ENCODE assay signal across 1 cellular context in genomic region chr1:2229921-2230700, GRCh38.
TF ChIP-seq lines count a peak whose summit lies in the region.

No MANE protein-coding gene starts in this region.

TF ChIP-seq in GM12878, 131 proteins besides CTCF, POLR2A, EP300 and RAD21:
- TF ChIP-seq, protein P1, sequence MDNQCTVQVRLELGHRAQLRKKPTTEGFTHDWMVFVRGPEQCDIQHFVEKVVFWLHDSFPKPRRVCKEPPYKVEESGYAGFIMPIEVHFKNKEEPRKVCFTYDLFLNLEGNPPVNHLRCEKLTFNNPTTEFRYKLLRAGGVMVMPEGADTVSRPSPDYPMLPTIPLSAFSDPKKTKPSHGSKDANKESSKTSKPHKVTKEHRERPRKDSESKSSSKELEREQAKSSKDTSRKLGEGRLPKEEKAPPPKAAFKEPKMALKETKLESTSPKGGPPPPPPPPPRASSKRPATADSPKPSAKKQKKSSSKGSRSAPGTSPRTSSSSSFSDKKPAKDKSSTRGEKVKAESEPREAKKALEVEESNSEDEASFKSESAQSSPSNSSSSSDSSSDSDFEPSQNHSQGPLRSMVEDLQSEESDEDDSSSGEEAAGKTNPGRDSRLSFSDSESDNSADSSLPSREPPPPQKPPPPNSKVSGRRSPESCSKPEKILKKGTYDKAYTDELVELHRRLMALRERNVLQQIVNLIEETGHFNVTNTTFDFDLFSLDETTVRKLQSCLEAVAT (IDR thresholded peaks at IDR 0.05): peak; percentile 68; the same call in 1 of the 2 replicates
- TF ChIP-seq NKRF (conservative IDR thresholded peaks at IDR 0.05): no peak
- TF ChIP-seq, protein P2, sequence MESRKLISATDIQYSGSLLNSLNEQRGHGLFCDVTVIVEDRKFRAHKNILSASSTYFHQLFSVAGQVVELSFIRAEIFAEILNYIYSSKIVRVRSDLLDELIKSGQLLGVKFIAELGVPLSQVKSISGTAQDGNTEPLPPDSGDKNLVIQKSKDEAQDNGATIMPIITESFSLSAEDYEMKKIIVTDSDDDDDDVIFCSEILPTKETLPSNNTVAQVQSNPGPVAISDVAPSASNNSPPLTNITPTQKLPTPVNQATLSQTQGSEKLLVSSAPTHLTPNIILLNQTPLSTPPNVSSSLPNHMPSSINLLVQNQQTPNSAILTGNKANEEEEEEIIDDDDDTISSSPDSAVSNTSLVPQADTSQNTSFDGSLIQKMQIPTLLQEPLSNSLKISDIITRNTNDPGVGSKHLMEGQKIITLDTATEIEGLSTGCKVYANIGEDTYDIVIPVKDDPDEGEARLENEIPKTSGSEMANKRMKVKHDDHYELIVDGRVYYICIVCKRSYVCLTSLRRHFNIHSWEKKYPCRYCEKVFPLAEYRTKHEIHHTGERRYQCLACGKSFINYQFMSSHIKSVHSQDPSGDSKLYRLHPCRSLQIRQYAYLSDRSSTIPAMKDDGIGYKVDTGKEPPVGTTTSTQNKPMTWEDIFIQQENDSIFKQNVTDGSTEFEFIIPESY (IDR thresholded peaks at IDR 0.05): 0 out of 2 replicates have a peak, but pooled peaks have one; percentile 36
- no peak for TF ChIP-seq RBBP5 (conservative IDR thresholded peaks at IDR 0.05)
